8 cellular contexts compared by ENCODE assay signal in genomic region chr4:185573651-185574199, GRCh38. TPM values are rescaled to one million over a fixed set of nuclear protein-coding genes. Genes with fewer than 3 reads are reported as not detected.
DNase-seq lines count a peak whose midpoint lies in the region; ATAC-seq and TF ChIP-seq lines count a peak whose summit lies in the region.
"Had no signal": no experiment of that assay in that cellular context is flagged by ENCODE, and none has a peak within 500 bp of the region (broad histone marks: within the 10 kb centered on the region; RNA-seq: fewer than 3 reads in every experiment).

No MANE protein-coding gene starts in this region.

- WGBS in heart left ventricle, 4 donors = 60 to 75% (median 64%) methylated on average over 10 of the region's 10 CpGs

- H3K27me3 ChIP-seq in heart left ventricle = no peaks in the 10 kb centered on the region

- H3K9me3 Mint-ChIP-seq in stimulated activated effector memory CD8-positive, alpha-beta T cell treated with anti-CD3 and anti-CD28 coated beads, Interleukin-12 subunit alpha, Interleukin-12 subunit beta, amount 100 ng/mL, for 72 hours = no peaks in the 10 kb centered on the region

- intact Hi-C loops in heart left ventricle (cut with DNase I) = no loop called here

- TF ChIP-seq CTCF in heart left ventricle (IDR thresholded peaks at IDR 0.05) = no peak

- H3K4me3 ChIP-seq in heart left ventricle = no peak overlapping the region

- TF ChIP-seq POLR2A in heart left ventricle (IDR thresholded peaks at IDR 0.05) = no peak

- H3K36me3 ChIP-seq in heart left ventricle = no peaks in the 10 kb centered on the region

- H3K27ac ChIP-seq in heart left ventricle = peak overlapping the region in 2 of 12 donors; percentile 53 to 58
- H3K27ac ChIP-seq: VCaP had no signal

- peak in 3 of 4 donors; percentile 44 to 77 (median 62) for ATAC-seq in heart left ventricle
- peak; percentile 24 for ATAC-seq in stimulated activated effector memory CD8-positive, alpha-beta T cell treated with anti-CD3 and anti-CD28 coated beads, Interleukin-12 subunit alpha, Interleukin-12 subunit beta, amount 100 ng/mL, for 72 hours
- ATAC-seq in GM18867 (IDR thresholded peaks at IDR 0.05; ENCODE audit: unreplicated experiment) = no peak

- no peaks in the 10 kb centered on the region for H3K36me3 Mint-ChIP-seq in stimulated activated effector memory CD8-positive, alpha-beta T cell treated with anti-CD3 and anti-CD28 coated beads, Interleukin-12 subunit alpha, Interleukin-12 subunit beta, amount 100 ng/mL, for 72 hours

- peak; percentile 45 for DNase-seq in HS-27A (ENCODE audit: low read depth)
- DNase-seq in SW 1271 (lab: John Stamatoyannopoulos, UW) = peak; percentile 67 to 88
- no peak for DNase-seq in heart left ventricle
- no peak for DNase-seq in stimulated activated effector memory CD8-positive, alpha-beta T cell treated with anti-CD3 and anti-CD28 coated beads, Interleukin-12 subunit alpha, Interleukin-12 subunit beta, amount 100 ng/mL, for 72 hours (ENCODE audit: low spot score in 2 of 2)
- DNase-seq in NCI-H2227 (lab: John Stamatoyannopoulos, UW; ENCODE audit: unreplicated experiment) = no peak
- no peak for DNase-seq in stimulated activated CD8-positive, alpha-beta memory T cell treated with anti-CD3 and anti-CD28 coated beads, Interleukin-4, amount 100 ng/mL, for 48 hours

- H3K4me1 ChIP-seq in heart left ventricle = peaks cover 0 to 42% (median 16%) of the 10 kb centered on the region in 12 donors

- no peaks in the 10 kb centered on the region for H3K9me3 ChIP-seq in heart left ventricle

- no peak overlapping the region for H3K27ac Mint-ChIP-seq in stimulated activated effector memory CD8-positive, alpha-beta T cell treated with anti-CD3 and anti-CD28 coated beads, Interleukin-12 subunit alpha, Interleukin-12 subunit beta, amount 100 ng/mL, for 72 hours

- H3K4me1 Mint-ChIP-seq in stimulated activated effector memory CD8-positive, alpha-beta T cell treated with anti-CD3 and anti-CD28 coated beads, Interleukin-12 subunit alpha, Interleukin-12 subunit beta, amount 100 ng/mL, for 72 hours = no peaks in the 10 kb centered on the region

- H3K4me3 Mint-ChIP-seq in stimulated activated effector memory CD8-positive, alpha-beta T cell treated with anti-CD3 and anti-CD28 coated beads, Interleukin-12 subunit alpha, Interleukin-12 subunit beta, amount 100 ng/mL, for 72 hours = no peak overlapping the region

RNA-seq across cellular contexts. Expression of gene PDLIM3, which starts 38.4 kb away (rescaled TPM):
- total RNA-seq in heart left ventricle = 1,000 to 10,000 TPM in 1 of 9 donors, 100 to 1,000 TPM in 8; 111 to 1,156 (median 246) TPM
- polyA plus RNA-seq in heart left ventricle = 100 to 1,000 TPM; 187 to 367 TPM

Comparison
In these comparisons a context has a peak if more than half of its experiments do, and no peak if none do; other contexts are left out.
1. DNase-seq: peak in HS-27A (single experiment) and SW 1271 (2 of 2); none in heart left ventricle (0 of 5), stimulated activated effector memory CD8-positive, alpha-beta T cell treated with anti-CD3 and anti-CD28 coated beads, Interleukin-12 subunit alpha, Interleukin-12 subunit beta, amount 100 ng/mL, for 72 hours (0 of 2), NCI-H2227 (single experiment) and stimulated activated CD8-positive, alpha-beta memory T cell treated with anti-CD3 and anti-CD28 coated beads, Interleukin-4, amount 100 ng/mL, for 48 hours (single experiment).